Comparison of ENCODE assay signal across 1 cellular context in the genomic region with DNA sequence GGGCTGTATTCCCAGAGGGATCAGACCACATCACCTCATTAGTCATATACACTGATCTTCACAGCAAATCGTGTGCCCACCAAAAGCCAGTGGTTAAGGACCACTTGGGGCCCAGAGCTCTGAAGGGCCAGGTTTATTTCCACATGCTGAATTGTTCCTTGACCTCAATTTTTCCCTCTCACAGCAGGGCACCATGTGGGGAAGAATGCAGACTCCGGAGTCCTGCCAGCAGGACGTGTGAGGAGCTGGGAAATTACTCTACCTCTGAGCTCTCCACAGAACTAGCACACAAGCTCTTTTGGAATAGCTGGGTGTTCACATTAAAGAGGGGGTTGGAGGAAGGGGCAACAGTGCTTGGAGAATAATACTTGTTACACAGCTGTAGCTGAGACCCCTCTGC.
TF ChIP-seq lines count a peak whose summit lies in the region.

No MANE protein-coding gene starts in this region.

TF ChIP-seq in GM23338, 12 proteins besides CTCF, POLR2A, EP300 and RAD21 (continued from another document):
- TF ChIP-seq, protein P1, sequence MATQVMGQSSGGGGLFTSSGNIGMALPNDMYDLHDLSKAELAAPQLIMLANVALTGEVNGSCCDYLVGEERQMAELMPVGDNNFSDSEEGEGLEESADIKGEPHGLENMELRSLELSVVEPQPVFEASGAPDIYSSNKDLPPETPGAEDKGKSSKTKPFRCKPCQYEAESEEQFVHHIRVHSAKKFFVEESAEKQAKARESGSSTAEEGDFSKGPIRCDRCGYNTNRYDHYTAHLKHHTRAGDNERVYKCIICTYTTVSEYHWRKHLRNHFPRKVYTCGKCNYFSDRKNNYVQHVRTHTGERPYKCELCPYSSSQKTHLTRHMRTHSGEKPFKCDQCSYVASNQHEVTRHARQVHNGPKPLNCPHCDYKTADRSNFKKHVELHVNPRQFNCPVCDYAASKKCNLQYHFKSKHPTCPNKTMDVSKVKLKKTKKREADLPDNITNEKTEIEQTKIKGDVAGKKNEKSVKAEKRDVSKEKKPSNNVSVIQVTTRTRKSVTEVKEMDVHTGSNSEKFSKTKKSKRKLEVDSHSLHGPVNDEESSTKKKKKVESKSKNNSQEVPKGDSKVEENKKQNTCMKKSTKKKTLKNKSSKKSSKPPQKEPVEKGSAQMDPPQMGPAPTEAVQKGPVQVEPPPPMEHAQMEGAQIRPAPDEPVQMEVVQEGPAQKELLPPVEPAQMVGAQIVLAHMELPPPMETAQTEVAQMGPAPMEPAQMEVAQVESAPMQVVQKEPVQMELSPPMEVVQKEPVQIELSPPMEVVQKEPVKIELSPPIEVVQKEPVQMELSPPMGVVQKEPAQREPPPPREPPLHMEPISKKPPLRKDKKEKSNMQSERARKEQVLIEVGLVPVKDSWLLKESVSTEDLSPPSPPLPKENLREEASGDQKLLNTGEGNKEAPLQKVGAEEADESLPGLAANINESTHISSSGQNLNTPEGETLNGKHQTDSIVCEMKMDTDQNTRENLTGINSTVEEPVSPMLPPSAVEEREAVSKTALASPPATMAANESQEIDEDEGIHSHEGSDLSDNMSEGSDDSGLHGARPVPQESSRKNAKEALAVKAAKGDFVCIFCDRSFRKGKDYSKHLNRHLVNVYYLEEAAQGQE (IDR thresholded peaks at IDR 0.05; ENCODE audit: unreplicated experiment), result no peak
- TF ChIP-seq ZNF462 (CRISPR knock-in tag; IDR thresholded peaks at IDR 0.05), result no peak
